In the genomic region with DNA sequence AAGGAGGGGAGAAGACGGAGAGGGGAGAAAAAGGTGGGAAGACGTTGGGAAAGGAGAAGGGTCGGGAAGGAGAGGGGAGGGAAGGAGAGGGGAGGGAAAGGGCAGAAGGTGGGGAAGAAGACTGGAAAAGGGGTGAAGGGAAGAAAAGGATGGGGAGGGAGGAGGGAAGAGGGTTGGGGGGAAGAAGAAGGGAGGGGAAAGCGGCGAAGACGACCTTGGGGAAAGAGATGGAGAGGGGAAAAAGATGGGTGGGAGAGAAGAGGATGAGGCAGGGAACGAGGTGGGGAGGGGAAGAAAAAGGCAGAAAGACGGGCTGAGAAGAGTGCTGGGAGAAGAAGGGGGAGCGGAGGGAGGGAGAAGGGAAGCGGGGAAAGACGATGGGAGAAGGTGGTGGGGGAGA, we compare ENCODE assay signal across 10 cellular contexts. TPM values are rescaled to one million over a fixed set of nuclear protein-coding genes. Genes with fewer than 3 reads are reported as not detected.
DNase-seq lines count a peak whose midpoint lies in the region; ATAC-seq, FAIRE-seq and TF ChIP-seq lines count a peak whose summit lies in the region.
"Not testable (repeated sequence)": the region's sequence is repeated elsewhere in the genome, so short reads cannot be mapped to it uniquely, and the experiment has no call there.
"Had no signal": no experiment of that assay in that cellular context is flagged by ENCODE, and none has a peak within 500 bp of the region (broad histone marks: within the 10 kb centered on the region; RNA-seq: fewer than 3 reads in every experiment).

No MANE protein-coding gene starts in this region.

- not testable (repeated sequence) for H2AFZ ChIP-seq in astrocyte (ENCODE audit: low read depth, low read length); keratinocyte (ENCODE audit: control insufficient read depth, low read length); trophoblast cell (ENCODE audit: insufficient read depth, low read length, poor library complexity)

- H3K4me3 Mint-ChIP-seq in activated CD4-positive, alpha-beta T cell treated with anti-CD3 and anti-CD28 coated beads for 36 hours: peak overlapping the region; percentile 72
- peak overlapping the region; percentile 77 for H3K4me3 Mint-ChIP-seq in astrocyte (ENCODE audit: unreplicated experiment)

- H3K9me1 ChIP-seq in keratinocyte (ENCODE audit: control insufficient read depth, extremely low read depth, insufficient read depth, low read length): not testable (repeated sequence)

- H4K12ac ChIP-seq in trophoblast cell (ENCODE audit: low read depth, low read length): not testable (repeated sequence)

- FAIRE-seq in astrocyte (lab: Jason Lieb, UNC): peak; percentile 32
- FAIRE-seq in keratinocyte (lab: Jason Lieb, UNC): not testable (repeated sequence)

- H3K79me1 ChIP-seq in trophoblast cell (ENCODE audit: low read length): not testable (repeated sequence)

- not testable (repeated sequence) for H3K4me1 Mint-ChIP-seq in activated CD4-positive, alpha-beta T cell treated with anti-CD3 and anti-CD28 coated beads for 36 hours; astrocyte (ENCODE audit: low read depth, unreplicated experiment)

- peak overlapping the region; percentile 78 for H3K9ac ChIP-seq in astrocyte (ENCODE audit: low read length)
- H3K9ac ChIP-seq in keratinocyte (ENCODE audit: control insufficient read depth, extremely low read depth, insufficient read depth, low read length); trophoblast cell (ENCODE audit: low read length): not testable (repeated sequence)

- not testable (repeated sequence) for H3K36me3 ChIP-seq in KOPT-K1 (ENCODE audit: insufficient read depth, low read length); astrocyte (ENCODE audit: insufficient read depth, low read length); esophagus squamous epithelium; keratinocyte (ENCODE audit: control insufficient read depth in 2 of 2, extremely low read depth in 1 of 2, insufficient read depth in 2 of 2, low read length in 2 of 2); trophoblast cell (ENCODE audit: control insufficient read depth in 1 of 2, insufficient read depth in 2 of 2, low read length in 2 of 2)

- not testable (repeated sequence) for H3K27me3 ChIP-seq in astrocyte (ENCODE audit: insufficient read depth, low read length); esophagus squamous epithelium; keratinocyte (ENCODE audit: control insufficient read depth, extremely low read depth, insufficient read depth, low read length); trophoblast cell (ENCODE audit: insufficient read depth, low read length)

- TF ChIP-seq POLR2A in esophagus squamous epithelium (IDR thresholded peaks at IDR 0.05): not testable (repeated sequence)

- not testable (repeated sequence) for H3K23ac ChIP-seq in trophoblast cell (ENCODE audit: low read length)

- POLR2A ChIA-PET in activated CD4-positive, alpha-beta T cell treated with anti-CD3 and anti-CD28 coated beads for 36 hours (lab: Charles Lee): not testable (repeated sequence)

- 5 to 9% methylated on average over 11 of the region's 11 CpGs for WGBS in esophagus squamous epithelium, 2 donors
- WGBS in trophoblast cell (ENCODE audit: extremely low coverage, insufficient coverage, insufficient read length): no CpG with 5 or more reads among the region's 11 CpGs

- H3K4me3 ChIP-seq in astrocyte (ENCODE audit: insufficient read depth, low read depth, low read length) (peak overlapping the region; percentile 17), esophagus squamous epithelium (peak overlapping the region in 3 of 4 donors; percentile 19 to 45 (median 35)), keratinocyte (ENCODE audit: control insufficient read depth in 2 of 3, extremely low read depth in 1 of 3, insufficient read depth in 2 of 3, low read depth in 1 of 3, low read length in 3 of 3) (peak overlapping the region in 1 of 3 experiments; percentile 18), trophoblast cell (ENCODE audit: low read depth, low read length) (peak overlapping the region; percentile 65)

- CTCF ChIA-PET in activated CD4-positive, alpha-beta T cell treated with anti-CD3 and anti-CD28 coated beads for 36 hours (lab: Charles Lee): not testable (repeated sequence)

- H3K14ac ChIP-seq in trophoblast cell (ENCODE audit: low read length): not testable (repeated sequence)

- dilution Hi-C loops in keratinocyte (cut with MboI; ENCODE audit: extremely low pct_ligation_motif_present, low sequenced_read_pairs): not testable (repeated sequence)

- H3K4me2 ChIP-seq in astrocyte (ENCODE audit: low read length) (peak overlapping the region; percentile 89), keratinocyte (ENCODE audit: control insufficient read depth, extremely low read depth, insufficient read depth, low read depth, low read length) (peak overlapping the region; percentile 27), trophoblast cell (ENCODE audit: low read length) (peak overlapping the region; percentile 56)

- intact Hi-C loops in activated CD4-positive, alpha-beta T cell treated with anti-CD3 and anti-CD28 coated beads for 36 hours (cut with DNase I, micrococcal nuclease); esophagus squamous epithelium (cut with DNase I): not testable (repeated sequence)

- not testable (repeated sequence) for H2BK120ac ChIP-seq in trophoblast cell (ENCODE audit: insufficient read depth, low read length, poor library complexity)

- not testable (repeated sequence) for H3K79me2 ChIP-seq in astrocyte (ENCODE audit: insufficient read depth, low read length); keratinocyte (ENCODE audit: control insufficient read depth, insufficient read depth, low read length); trophoblast cell (ENCODE audit: control insufficient read depth, insufficient read depth, low read length, poor library complexity)

- H3K27ac ChIP-seq in KOPT-K1 (ENCODE audit: low read depth, low read length, poor library complexity, severe bottlenecking): peak overlapping the region; percentile 56
- not testable (repeated sequence) for H3K27ac ChIP-seq in astrocyte (ENCODE audit: low read depth, low read length); keratinocyte (ENCODE audit: control insufficient read depth, insufficient read depth, low read length)
- peak overlapping the region in 1 of 4 donors; percentile 46 for H3K27ac ChIP-seq in esophagus squamous epithelium
- peak overlapping the region; percentile 20 for H3K27ac ChIP-seq in trophoblast cell (ENCODE audit: low read depth, low read length)

- not testable (repeated sequence) for H3K27me3 Mint-ChIP-seq in activated CD4-positive, alpha-beta T cell treated with anti-CD3 and anti-CD28 coated beads for 36 hours; astrocyte (ENCODE audit: low read depth, unreplicated experiment)

- H3K27ac Mint-ChIP-seq in activated CD4-positive, alpha-beta T cell treated with anti-CD3 and anti-CD28 coated beads for 36 hours: peak overlapping the region; percentile 47
- not testable (repeated sequence) for H3K27ac Mint-ChIP-seq in astrocyte (ENCODE audit: unreplicated experiment)

- not testable (repeated sequence) for H3K4ac ChIP-seq in trophoblast cell (ENCODE audit: low read depth, low read length)

- not testable (repeated sequence) for ATAC-seq in activated CD4-positive, alpha-beta T cell treated with anti-CD3 and anti-CD28 coated beads for 36 hours

- not testable (repeated sequence) for H4K20me1 ChIP-seq in astrocyte (ENCODE audit: insufficient read depth, low read length); keratinocyte (ENCODE audit: control insufficient read depth, extremely low read depth, insufficient read depth, low read length)

- not testable (repeated sequence) for H3K9me3 ChIP-seq in KOPT-K1 (ENCODE audit: insufficient read depth, low read length, poor library complexity, severe bottlenecking); astrocyte (ENCODE audit: insufficient read depth, low read depth, low read length); esophagus squamous epithelium; keratinocyte (ENCODE audit: control insufficient read depth, low read depth, low read length); trophoblast cell (ENCODE audit: insufficient read depth, low read depth, low read length)

- not testable (repeated sequence) for H2BK5ac ChIP-seq in trophoblast cell (ENCODE audit: low read depth, low read length, poor library complexity)

- not testable (repeated sequence) for H3K4me1 ChIP-seq in astrocyte (ENCODE audit: insufficient read depth, low read length); esophagus squamous epithelium; keratinocyte (ENCODE audit: control insufficient read depth, extremely low read depth, insufficient read depth, low read length); trophoblast cell (ENCODE audit: control insufficient read depth in 1 of 2, insufficient read depth in 2 of 2, low read length in 2 of 2)

- not testable (repeated sequence) for H3K9me3 Mint-ChIP-seq in activated CD4-positive, alpha-beta T cell treated with anti-CD3 and anti-CD28 coated beads for 36 hours (ENCODE audit: low read depth); astrocyte (ENCODE audit: unreplicated experiment)

- TF ChIP-seq CTCF in astrocyte (IDR thresholded peaks at IDR 0.05; ENCODE audit: insufficient read depth, low read depth, low read length); esophagus squamous epithelium (IDR thresholded peaks at IDR 0.05); keratinocyte (optimal IDR thresholded peaks at IDR 0.05 in 1 of 3, IDR thresholded peaks at IDR 0.05 in 1 of 3, conservative IDR thresholded peaks at IDR 0.05 in 1 of 3; ENCODE audit: extremely low read depth in 1 of 3, insufficient read depth in 2 of 3, low read length in 3 of 3): not testable (repeated sequence)

- H3K18ac ChIP-seq in trophoblast cell (ENCODE audit: low read length): not testable (repeated sequence)

- DNase-seq in Daoy (ENCODE audit: low read depth): peak; percentile 36
- not testable (repeated sequence) for DNase-seq in activated CD4-positive, alpha-beta T cell treated with anti-CD3 and anti-CD28 coated beads for 36 hours; astrocyte (ENCODE audit: low read depth); esophagus squamous epithelium (lab: John Stamatoyannopoulos, UW); keratinocyte (ENCODE audit: low read depth, low spot score); trophoblast cell

- not testable (repeated sequence) for H3K36me3 Mint-ChIP-seq in activated CD4-positive, alpha-beta T cell treated with anti-CD3 and anti-CD28 coated beads for 36 hours (ENCODE audit: low read depth); astrocyte (ENCODE audit: low read depth, unreplicated experiment)

- H2BK12ac ChIP-seq in trophoblast cell (ENCODE audit: low read length): not testable (repeated sequence)

- H2AK5ac ChIP-seq in trophoblast cell (ENCODE audit: low read length): not testable (repeated sequence)

- peak overlapping the region; percentile 57 for H4K91ac ChIP-seq in trophoblast cell (ENCODE audit: low read depth, low read length)

- not testable (repeated sequence) for H4K8ac ChIP-seq in trophoblast cell (ENCODE audit: low read depth, low read length)

RNA-seq across cellular contexts. Expression of a gene that starts 46.3 kb away (rescaled TPM):
- total RNA-seq in Daoy (2014; rRNA removed; shearing (Covaris generic)): not detected in 2 replicates
- not detected for total RNA-seq in activated CD4-positive, alpha-beta T cell treated with anti-CD3 and anti-CD28 coated beads for 36 hours
- total RNA-seq in astrocyte (not detected in 2 replicates), esophagus squamous epithelium (not detected)
- not detected in 3 replicates for polyA plus RNA-seq in keratinocyte
- polyA plus RNA-seq in keratinocyte (2011; ENCODE audit: low read depth): not detected
- not detected in 2 replicates for polyA plus RNA-seq in keratinocyte (2011; cell fraction: cytosol; rRNA removed)
- polyA plus RNA-seq in keratinocyte (2011; cell fraction: nucleus; rRNA removed): not detected in 2 replicates
- polyA plus RNA-seq in keratinocyte (2012; ENCODE audit: low replicate concordance): not detected in 2 replicates
- not detected in 3 replicates for polyA minus RNA-seq in keratinocyte
- polyA minus RNA-seq in keratinocyte (2011; cell fraction: cytosol; rRNA and poly(A)+ RNA removed): not detected
- not detected in 2 replicates for polyA minus RNA-seq in keratinocyte (2011; cell fraction: nucleus; rRNA and poly(A)+ RNA removed)
- polyA plus RNA-seq in trophoblast cell (2013): not detected in 2 replicates
- total RNA-seq: esophagus mucosa, mucosa of gallbladder, Peyer's patch had no signal

Comparison
In these comparisons a context has a peak if more than half of its experiments do, and no peak if none do; other contexts are left out.
1. H3K4me2 ChIP-seq: peak in every context shown above with its lines; median percentile 89 in astrocyte; 56 in trophoblast cell; 27 in keratinocyte.